In the genomic region with DNA sequence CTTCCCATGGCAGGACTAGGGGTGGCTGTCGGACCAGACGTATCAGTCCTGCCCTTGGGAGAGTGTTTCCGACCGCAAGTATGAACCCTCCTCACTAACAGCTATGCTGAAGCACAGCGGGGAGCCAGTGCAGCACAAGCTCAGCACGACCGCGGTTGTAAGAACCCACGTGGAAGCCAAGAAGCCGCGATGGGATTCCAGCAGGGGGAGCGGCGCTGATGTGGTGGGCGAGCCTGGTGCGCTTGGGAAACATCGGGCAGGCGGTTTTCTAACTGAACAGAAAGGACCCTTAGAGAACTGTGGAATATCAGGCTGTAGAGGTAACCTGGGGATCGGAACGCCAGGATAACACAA, we compare ENCODE assay signal across 16 cellular contexts.
DNase-seq lines count a peak whose midpoint lies in the region; ATAC-seq and TF ChIP-seq lines count a peak whose summit lies in the region.
"Had no signal": no experiment of that assay in that cellular context is flagged by ENCODE, and none has a peak within 500 bp of the region (broad histone marks: within the 10 kb centered on the region; RNA-seq: fewer than 3 reads in every experiment).

No MANE protein-coding gene starts in this region.

- H3K79me1 ChIP-seq in H9 (ENCODE audit: insufficient read depth, low read depth, low read length, poor library complexity, severe bottlenecking), result no peaks in the 10 kb centered on the region

- H2AK5ac ChIP-seq in H9 (ENCODE audit: insufficient read length, low read length), result no peak overlapping the region

- no peak overlapping the region for H3K4me2 ChIP-seq in H9 (ENCODE audit: insufficient read depth, insufficient read length, low read length)

- peaks cover 12% of the 10 kb centered on the region for H3K27me3 Mint-ChIP-seq in H9 (ENCODE audit: low read depth)
- H3K27me3 Mint-ChIP-seq in nephron (ENCODE audit: low read depth), result peaks cover 66% of the 10 kb centered on the region

- H3K23ac ChIP-seq in H9 (ENCODE audit: insufficient read length, low read depth, low read length), result no peak overlapping the region

- DNase-seq in H9 (peak; percentile 61), brain microvascular endothelial cell (peak; percentile 39), mucosa of gallbladder (ENCODE audit: low spot score) (no peak), SW480 (ENCODE audit: low spot score) (no peak), NCI-H2171 treated with DMSO at 0.1 percent for 48 hours (lab: John Stamatoyannopoulos, UW) (no peak)
- DNase-seq: C1 segment of cervical spinal cord, DMS 273 treated with DMSO at 0.1 percent for 48 hours, EL, KBM-7, NCI-H1048, NCI-H774, Peyer's patch, Right ventricle myocardium superior had no signal

- no peaks in the 10 kb centered on the region for H3K9me3 Mint-ChIP-seq in H9
- H3K9me3 Mint-ChIP-seq in nephron, result no peaks in the 10 kb centered on the region

- ATAC-seq in GM21528 (IDR thresholded peaks at IDR 0.05; ENCODE audit: low FRiP score, unreplicated experiment), result no peak

- H4K5ac ChIP-seq in H9 (ENCODE audit: insufficient read length, low read depth, low read length), result no peak overlapping the region

- H3K4me1 ChIP-seq in H9 (ENCODE audit: insufficient read depth, low read length), result peaks cover 12% of the 10 kb centered on the region; the same call in 1 of the 2 replicates
- H3K4me1 ChIP-seq: Peyer's patch had no signal

- no peaks in the 10 kb centered on the region for H4K20me1 ChIP-seq in H9 (ENCODE audit: control insufficient read depth, insufficient read depth, insufficient read length)

- WGBS in H9 (ENCODE audit: extremely low coverage, insufficient read length, low lambda C conversion rate), result no CpG with 5 or more reads among the region's 19 CpGs

- H2AFZ ChIP-seq in H9 (ENCODE audit: low read length), result no peak overlapping the region

- H3K4me3 Mint-ChIP-seq in H9 (no peak overlapping the region), nephron (peak overlapping the region in 1 of 3 experiments; percentile 18)

- H3K56ac ChIP-seq in H9 (ENCODE audit: insufficient read length, low read depth, low read length), result no peak overlapping the region

- no peaks in the 10 kb centered on the region for H3K9me3 ChIP-seq in H9 (ENCODE audit: control insufficient read depth, low read depth, low read length)
- H3K9me3 ChIP-seq: Peyer's patch had no signal

- no peak overlapping the region for H3K4ac ChIP-seq in H9 (ENCODE audit: low read depth, low read length)

- H3K27ac Mint-ChIP-seq in H9 (no peak overlapping the region), nephron (peak overlapping the region; percentile 74 to 96 (median 89))

- no peaks in the 10 kb centered on the region for H3K36me3 ChIP-seq in brain microvascular endothelial cell (replicated peaks)
- H3K36me3 ChIP-seq: Peyer's patch had no signal

- H3K27ac ChIP-seq in H9 (ENCODE audit: insufficient read length, low read depth, low read length) (no peak overlapping the region), brain microvascular endothelial cell (no peak overlapping the region)
- H3K27ac ChIP-seq: HL-60, Peyer's patch had no signal

- H3K23me2 ChIP-seq in H9 (ENCODE audit: insufficient read length, low read depth, low read length, poor library complexity, severe bottlenecking), result no peaks in the 10 kb centered on the region

- peaks cover 40 to 49% of the 10 kb centered on the region in 2 experiments for H3K4me1 Mint-ChIP-seq in H9
- peaks cover 58% of the 10 kb centered on the region for H3K4me1 Mint-ChIP-seq in nephron

- no peak overlapping the region for H3K18ac ChIP-seq in H9 (ENCODE audit: insufficient read length, low read depth, low read length)

- H2BK12ac ChIP-seq in H9 (ENCODE audit: insufficient read length, low read depth, low read length), result no peak overlapping the region

- H2BK15ac ChIP-seq in H9 (ENCODE audit: low read depth, low read length), result no peak overlapping the region

- no peaks in the 10 kb centered on the region; a peak in 3 of 7 replicates for H3K36me3 Mint-ChIP-seq in H9 (ENCODE audit: insufficient read depth in 1 of 3, low read depth in 3 of 3)
- H3K36me3 Mint-ChIP-seq in nephron (ENCODE audit: low read depth), result no peaks in the 10 kb centered on the region

- H3K27me3 ChIP-seq in H9 (ENCODE audit: insufficient read depth, low read length) (no peaks in the 10 kb centered on the region), brain microvascular endothelial cell (replicated peaks) (no peaks in the 10 kb centered on the region)
- H3K27me3 ChIP-seq: Peyer's patch had no signal

- H4K91ac ChIP-seq in H9 (ENCODE audit: insufficient read length, low read depth, low read length), result no peak overlapping the region

- H3K14ac ChIP-seq in H9 (ENCODE audit: insufficient read depth, low read length), result no peak overlapping the region

- no peak overlapping the region for H3T11ph ChIP-seq in H9 (ENCODE audit: low read length)

- in situ Hi-C loops in brain microvascular endothelial cell (cut with HindIII; ENCODE audit: low pct_ligation_motif_present, low sequenced_read_pairs), result no loop called here

- H2BK20ac ChIP-seq in H9 (ENCODE audit: low read depth, low read length, poor library complexity, severe bottlenecking), result no peak overlapping the region

- no peak overlapping the region for H2BK5ac ChIP-seq in H9 (ENCODE audit: insufficient read length, low read length)

- no peak overlapping the region for H4K8ac ChIP-seq in H9 (replicated peaks; ENCODE audit: insufficient read length, low read depth, low read length)

- H3K9ac ChIP-seq in H9 (ENCODE audit: extremely low read depth, insufficient read length, low read length), result no peak overlapping the region

- no peak overlapping the region for H2BK120ac ChIP-seq in H9 (ENCODE audit: low read depth, low read length, poor library complexity, severe bottlenecking)

- no peak overlapping the region for H3K4me3 ChIP-seq in brain microvascular endothelial cell (ENCODE audit: low read depth, low read length)
- H3K4me3 ChIP-seq: Peyer's patch had no signal

- no peaks in the 10 kb centered on the region for H3K79me2 ChIP-seq in H9 (ENCODE audit: insufficient read depth, low read length)

- TF ChIP-seq CTCF in H9 (conservative IDR thresholded peaks at IDR 0.05) (peak; percentile 44), brain microvascular endothelial cell (IDR thresholded peaks at IDR 0.05; ENCODE audit: low read depth, low read length, missing control alignments) (no peak), nephron (IDR thresholded peaks at IDR 0.05; ENCODE audit: unreplicated experiment in 3 of 3) (no peak)

Comparison
In these comparisons a context has a peak if more than half of its experiments do, and no peak if none do; other contexts are left out.
1. DNase-seq: peak in H9 (single experiment) and brain microvascular endothelial cell (single experiment); none in mucosa of gallbladder (single experiment), SW480 (single experiment) and NCI-H2171 treated with DMSO at 0.1 percent for 48 hours (single experiment).
2. H3K27ac Mint-ChIP-seq: peak in nephron (3 of 3); none in H9 (0 of 3).